In the genomic region with DNA sequence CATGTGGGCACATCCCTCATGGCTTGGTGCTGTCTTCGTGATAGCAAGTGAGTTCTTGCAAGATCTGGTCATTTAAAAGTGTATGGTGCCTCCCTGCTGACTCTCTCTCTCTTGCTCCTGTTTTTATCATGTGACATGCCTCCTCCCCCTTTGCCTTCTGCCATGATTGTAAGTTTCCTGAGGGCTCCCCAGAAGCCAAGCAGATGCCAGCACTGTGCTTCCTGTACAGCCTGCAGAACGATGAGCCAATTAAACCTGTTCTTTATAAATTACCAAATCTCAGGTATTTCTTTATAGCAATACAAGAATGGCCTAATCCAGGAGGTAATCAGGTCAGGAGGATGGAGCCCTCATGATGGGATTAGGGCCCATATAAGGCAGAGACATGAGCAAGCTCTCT, we compare ENCODE assay signal across 20 cellular contexts.
DNase-seq lines count a peak whose midpoint lies in the region; ATAC-seq, FAIRE-seq and TF ChIP-seq lines count a peak whose summit lies in the region.
"Had no signal": no experiment of that assay in that cellular context is flagged by ENCODE, and none has a peak within 500 bp of the region (broad histone marks: within the 10 kb centered on the region; RNA-seq: fewer than 3 reads in every experiment).

No MANE protein-coding gene starts in this region.

- peak; percentile 17 for DNase-seq in activated CD4-positive, alpha-beta T cell treated with anti-CD3 and anti-CD28 coated beads, Interleukin-2, amount 10 ng/mL, durations not matched to agents 24 days and 14 days
- DNase-seq in activated CD4-positive, alpha-beta T cell treated with anti-CD3 and anti-CD28 coated beads for 48 hours, result no peak
- DNase-seq in K562 (ENCODE audit: extremely low read depth in 1 of 4, low spot score in 3 of 4) (no peak), lung (ENCODE audit: low spot score) (peak; percentile 1), NCI-H187 treated with DMSO at 0.1 percent for 48 hours (lab: John Stamatoyannopoulos, UW) (no peak), mammary epithelial cell (no peak)
- DNase-seq in stimulated activated effector memory CD8-positive, alpha-beta T cell treated with anti-CD3 and anti-CD28 coated beads, Interleukin-12 subunit alpha, Interleukin-12 subunit beta, amount 100 ng/mL, for 72 hours (ENCODE audit: low spot score in 2 of 2), result no peak
- no peak for DNase-seq in activated T-helper 1 cell treated with anti-CD3 and anti-CD28 coated beads, Interleukin-12 subunit alpha, Interleukin-12 subunit beta, Interleukin-2, Interleukin-4 antibody, amounts not matched to agents 30 ng/mL and 10 ng/mL and 1 ng/mL, durations not matched to agents 14 hours and 24 hours and 36 hours (ENCODE audit: low spot score)
- DNase-seq: AML-193; CD4-positive, alpha-beta T cell; DMS153; DMS79; GF-D8; GOT3; H7; HFFc6 had no signal

- in situ Hi-C loops in K562 (cut with MboI), result no loop called here
- in situ Hi-C loops in mammary epithelial cell (cut with MboI; ENCODE audit: low sequenced_read_pairs in 2 of 2), result no loop called here

- no peak for TF ChIP-seq POLR2A in K562 (conservative IDR thresholded peaks at IDR 0.05)

- H3K27me3 Mint-ChIP-seq in activated CD4-positive, alpha-beta T cell treated with anti-CD3 and anti-CD28 coated beads, Interleukin-2, amount 10 ng/mL, durations not matched to agents 24 days and 14 days, result peaks cover 3% of the 10 kb centered on the region
- peaks cover 10% of the 10 kb centered on the region for H3K27me3 Mint-ChIP-seq in activated T-helper 1 cell treated with anti-CD3 and anti-CD28 coated beads, Interleukin-12 subunit alpha, Interleukin-12 subunit beta, Interleukin-2, Interleukin-4 antibody, amounts not matched to agents 30 ng/mL and 10 ng/mL and 1 ng/mL, durations not matched to agents 14 hours and 24 hours and 36 hours (ENCODE audit: insufficient read depth)
- H3K27me3 Mint-ChIP-seq: CD4-positive, alpha-beta T cell had no signal

- TF ChIP-seq CTCF in K562 (IDR thresholded peaks at IDR 0.05 in 2 of 3, conservative IDR thresholded peaks at IDR 0.05 in 1 of 3; ENCODE audit: insufficient read depth in 2 of 3, low read depth in 1 of 3, low read length in 3 of 3) (no peak), lung (IDR thresholded peaks at IDR 0.05; ENCODE audit: control extremely low read depth, extremely low read depth) (no peak), mammary epithelial cell (conservative IDR thresholded peaks at IDR 0.05 in 1 of 2, IDR thresholded peaks at IDR 0.05 in 1 of 2; ENCODE audit: extremely low read depth in 1 of 2, insufficient read depth in 1 of 2, low read depth in 1 of 2, low read length in 2 of 2) (no peak)

- FAIRE-seq in K562 (lab: Jason Lieb, UNC), result no peak
- FAIRE-seq: A549 had no signal

- H3K4me2 ChIP-seq in K562 (ENCODE audit: insufficient read depth, low read length) (no peak overlapping the region), mammary epithelial cell (ENCODE audit: insufficient read depth, low read depth, low read length) (no peak overlapping the region)
- H3K4me2 ChIP-seq: A549 had no signal

- H3K4me1 ChIP-seq in K562 (replicated peaks in 1 of 2; ENCODE audit: control insufficient read depth in 2 of 2, insufficient read depth in 2 of 2, low read length in 2 of 2) (peaks cover 0 to 10% of the 10 kb centered on the region in 2 experiments; a peak in 3 of 5 replicates), lung (ENCODE audit: control insufficient read depth in 2 of 2, insufficient read depth in 2 of 2, low read length in 2 of 2) (peaks cover 2 to 12% of the 10 kb centered on the region in 2 donors), mammary epithelial cell (ENCODE audit: insufficient read depth, low read length) (peaks cover 6% of the 10 kb centered on the region)

- TF ChIP-seq RAD21 in K562 (CRISPR knock-in tag; conservative IDR thresholded peaks at IDR 0.05 in 1 of 2, IDR thresholded peaks at IDR 0.05 in 1 of 2), result no peak

- H3K79me2 ChIP-seq in K562 (ENCODE audit: control insufficient read depth, insufficient read depth, low read length), result no peaks in the 10 kb centered on the region
- no peaks in the 10 kb centered on the region for H3K79me2 ChIP-seq in mammary epithelial cell (ENCODE audit: insufficient read depth, low read length)

- POLR2A ChIA-PET in K562 (lab: Yijun Ruan, JAX), result no interaction called here

- H3K9me3 ChIP-seq in K562 (replicated peaks; ENCODE audit: control insufficient read depth, insufficient read depth, low read depth, low read length) (peaks cover 4% of the 10 kb centered on the region; the same call in 1 of the 2 replicates), lung (ENCODE audit: control insufficient read depth in 2 of 2, insufficient read depth in 1 of 2, low read length in 1 of 2) (peaks cover 0 to 4% of the 10 kb centered on the region in 2 donors), mammary epithelial cell (replicated peaks; ENCODE audit: insufficient read depth, low read length) (peaks cover 3% of the 10 kb centered on the region)
- H3K9me3 ChIP-seq: A549 had no signal

- H4K20me1 ChIP-seq in K562 (replicated peaks; ENCODE audit: control insufficient read depth, insufficient read depth, low read length) (no peaks in the 10 kb centered on the region), mammary epithelial cell (ENCODE audit: insufficient read depth, low read length) (no peaks in the 10 kb centered on the region)

- CTCF ChIA-PET in K562 (lab: Yijun Ruan, JAX; ENCODE audit: low intra/inter-chr PET ratio), result no interaction called here
- CTCF ChIA-PET in mammary epithelial cell (lab: Charles Lee; ENCODE audit: low non-redundant PET), result no interaction called here

- H2AFZ ChIP-seq in K562 (ENCODE audit: low read depth, low read length) (no peak overlapping the region), mammary epithelial cell (ENCODE audit: low read depth, low read length) (no peak overlapping the region)

- peaks cover 5% of the 10 kb centered on the region for H3K4me1 Mint-ChIP-seq in activated CD4-positive, alpha-beta T cell treated with anti-CD3 and anti-CD28 coated beads, Interleukin-2, amount 10 ng/mL, durations not matched to agents 24 days and 14 days
- peaks cover 14% of the 10 kb centered on the region for H3K4me1 Mint-ChIP-seq in stimulated activated effector memory CD8-positive, alpha-beta T cell treated with anti-CD3 and anti-CD28 coated beads, Interleukin-12 subunit alpha, Interleukin-12 subunit beta, amount 100 ng/mL, for 72 hours
- H3K4me1 Mint-ChIP-seq in activated T-helper 1 cell treated with anti-CD3 and anti-CD28 coated beads, Interleukin-12 subunit alpha, Interleukin-12 subunit beta, Interleukin-2, Interleukin-4 antibody, amounts not matched to agents 30 ng/mL and 10 ng/mL and 1 ng/mL, durations not matched to agents 14 hours and 24 hours and 36 hours (ENCODE audit: low read depth), result peaks cover 28% of the 10 kb centered on the region

- no peak overlapping the region for H3K4me3 Mint-ChIP-seq in activated CD4-positive, alpha-beta T cell treated with anti-CD3 and anti-CD28 coated beads, Interleukin-2, amount 10 ng/mL, durations not matched to agents 24 days and 14 days
- no peak overlapping the region for H3K4me3 Mint-ChIP-seq in stimulated activated effector memory CD8-positive, alpha-beta T cell treated with anti-CD3 and anti-CD28 coated beads, Interleukin-12 subunit alpha, Interleukin-12 subunit beta, amount 100 ng/mL, for 72 hours
- H3K4me3 Mint-ChIP-seq in activated T-helper 1 cell treated with anti-CD3 and anti-CD28 coated beads, Interleukin-12 subunit alpha, Interleukin-12 subunit beta, Interleukin-2, Interleukin-4 antibody, amounts not matched to agents 30 ng/mL and 10 ng/mL and 1 ng/mL, durations not matched to agents 14 hours and 24 hours and 36 hours, result no peak overlapping the region
- H3K4me3 Mint-ChIP-seq: CD4-positive, alpha-beta T cell; HFFc6 had no signal

- 62% methylated on average over 2 of the region's 2 CpGs for whole genome bisulfite sequencing in K562 (ENCODE audit: insufficient coverage, low coverage, missing lambda C conversion rate)
- 91 to 96% methylated on average over 2 of the region's 2 CpGs for WGBS in lung, 2 donors
- WGBS in mammary epithelial cell (ENCODE audit: low coverage, missing lambda C conversion rate), result 70% methylated on average over 2 of the region's 2 CpGs

- no peak overlapping the region for H3K4me3 ChIP-seq in K562
- no peak overlapping the region for H3K4me3 ChIP-seq in lung
- H3K4me3 ChIP-seq in mammary epithelial cell (replicated peaks in 1 of 3; ENCODE audit: insufficient read depth in 1 of 3, low read depth in 2 of 3, low read length in 3 of 3), result no peak overlapping the region
- H3K4me3 ChIP-seq: A549 had no signal

- H3K27me3 ChIP-seq in K562 (ENCODE audit: control insufficient read depth in 2 of 2, insufficient read depth in 2 of 2, low read length in 2 of 2), result no peaks in the 10 kb centered on the region
- H3K27me3 ChIP-seq in lung (ENCODE audit: control insufficient read depth, insufficient read depth), result no peaks in the 10 kb centered on the region
- no peaks in the 10 kb centered on the region for H3K27me3 ChIP-seq in mammary epithelial cell (ENCODE audit: insufficient read depth, low read length)

- peaks cover 8% of the 10 kb centered on the region for H3K9me3 Mint-ChIP-seq in activated CD4-positive, alpha-beta T cell treated with anti-CD3 and anti-CD28 coated beads, Interleukin-2, amount 10 ng/mL, durations not matched to agents 24 days and 14 days
- H3K9me3 Mint-ChIP-seq in stimulated activated effector memory CD8-positive, alpha-beta T cell treated with anti-CD3 and anti-CD28 coated beads, Interleukin-12 subunit alpha, Interleukin-12 subunit beta, amount 100 ng/mL, for 72 hours, result no peaks in the 10 kb centered on the region
- peaks cover 15% of the 10 kb centered on the region for H3K9me3 Mint-ChIP-seq in activated T-helper 1 cell treated with anti-CD3 and anti-CD28 coated beads, Interleukin-12 subunit alpha, Interleukin-12 subunit beta, Interleukin-2, Interleukin-4 antibody, amounts not matched to agents 30 ng/mL and 10 ng/mL and 1 ng/mL, durations not matched to agents 14 hours and 24 hours and 36 hours
- H3K9me3 Mint-ChIP-seq: CD4-positive, alpha-beta T cell; HFFc6 had no signal

- H3K27ac ChIP-seq in K562 (ENCODE audit: extremely low read depth, low read depth, low read length) (no peak overlapping the region), lung (ENCODE audit: low read depth in 1 of 2, low read length in 1 of 2) (no peak overlapping the region), mammary epithelial cell (ENCODE audit: insufficient read depth, low read depth, low read length) (no peak overlapping the region)
- H3K27ac ChIP-seq: 22Rv1, A549, C4-2B had no signal

- BruUV-seq in K562 (replicated peaks; lab: Mats Ljungman, UMichigan) (no TSS peak), mammary epithelial cell (replicated peaks; lab: Mats Ljungman, UMichigan) (no TSS peak)

- no peaks in the 10 kb centered on the region for H3K9me1 ChIP-seq in K562 (ENCODE audit: control insufficient read depth, insufficient read depth, low read length)

- intact Hi-C loops in activated CD4-positive, alpha-beta T cell treated with anti-CD3 and anti-CD28 coated beads, Interleukin-2, amount 10 ng/mL, durations not matched to agents 24 days and 14 days (cut with micrococcal nuclease), result no loop called here
- intact Hi-C loops in K562 (cut with micrococcal nuclease) (no loop called here), mammary epithelial cell (cut with micrococcal nuclease) (no loop called here)
- intact Hi-C loops in activated T-helper 1 cell treated with anti-CD3 and anti-CD28 coated beads, Interleukin-12 subunit alpha, Interleukin-12 subunit beta, Interleukin-2, Interleukin-4 antibody, amounts not matched to agents 30 ng/mL and 10 ng/mL and 1 ng/mL, durations not matched to agents 14 hours and 24 hours and 36 hours (cut with micrococcal nuclease), result no loop called here

- H3K9ac ChIP-seq in K562 (ENCODE audit: insufficient read depth in 1 of 2, low read depth in 2 of 2, low read length in 2 of 2) (no peak overlapping the region), mammary epithelial cell (ENCODE audit: insufficient read depth, low read length) (no peak overlapping the region)

- no peak for ATAC-seq in K562
- ATAC-seq in lung (ENCODE audit: insufficient read depth, low FRiP score), result no peak
- no peak for ATAC-seq in stimulated activated effector memory CD8-positive, alpha-beta T cell treated with anti-CD3 and anti-CD28 coated beads, Interleukin-12 subunit alpha, Interleukin-12 subunit beta, amount 100 ng/mL, for 72 hours
- ATAC-seq: A549, HCT116 had no signal

- H3K27ac Mint-ChIP-seq in activated CD4-positive, alpha-beta T cell treated with anti-CD3 and anti-CD28 coated beads, Interleukin-2, amount 10 ng/mL, durations not matched to agents 24 days and 14 days, result no peak overlapping the region
- peak overlapping the region; percentile 77 for H3K27ac Mint-ChIP-seq in stimulated activated effector memory CD8-positive, alpha-beta T cell treated with anti-CD3 and anti-CD28 coated beads, Interleukin-12 subunit alpha, Interleukin-12 subunit beta, amount 100 ng/mL, for 72 hours
- no peak overlapping the region for H3K27ac Mint-ChIP-seq in activated T-helper 1 cell treated with anti-CD3 and anti-CD28 coated beads, Interleukin-12 subunit alpha, Interleukin-12 subunit beta, Interleukin-2, Interleukin-4 antibody, amounts not matched to agents 30 ng/mL and 10 ng/mL and 1 ng/mL, durations not matched to agents 14 hours and 24 hours and 36 hours
- H3K27ac Mint-ChIP-seq: CD4-positive, alpha-beta T cell; HFFc6 had no signal

- TF ChIP-seq EP300 in K562 (IDR thresholded peaks at IDR 0.05; ENCODE audit: low read length), result no peak

- peaks cover 2% of the 10 kb centered on the region for H3K36me3 Mint-ChIP-seq in activated CD4-positive, alpha-beta T cell treated with anti-CD3 and anti-CD28 coated beads, Interleukin-2, amount 10 ng/mL, durations not matched to agents 24 days and 14 days (ENCODE audit: low read depth)
- H3K36me3 Mint-ChIP-seq in stimulated activated effector memory CD8-positive, alpha-beta T cell treated with anti-CD3 and anti-CD28 coated beads, Interleukin-12 subunit alpha, Interleukin-12 subunit beta, amount 100 ng/mL, for 72 hours, result no peaks in the 10 kb centered on the region
- peaks cover 11% of the 10 kb centered on the region for H3K36me3 Mint-ChIP-seq in activated T-helper 1 cell treated with anti-CD3 and anti-CD28 coated beads, Interleukin-12 subunit alpha, Interleukin-12 subunit beta, Interleukin-2, Interleukin-4 antibody, amounts not matched to agents 30 ng/mL and 10 ng/mL and 1 ng/mL, durations not matched to agents 14 hours and 24 hours and 36 hours (ENCODE audit: low read depth)

- H3K36me3 ChIP-seq in K562 (ENCODE audit: control insufficient read depth, insufficient read depth, low read length) (no peaks in the 10 kb centered on the region), lung (ENCODE audit: control insufficient read depth in 2 of 2, insufficient read depth in 2 of 2, low read length in 2 of 2) (no peaks in the 10 kb centered on the region), mammary epithelial cell (ENCODE audit: insufficient read depth, low read length) (no peaks in the 10 kb centered on the region)

- dilution Hi-C loops in mammary epithelial cell (cut with HindIII; ENCODE audit: low sequenced_read_pairs), result no loop called here

Comparison
In these comparisons a context has a peak if more than half of its experiments do, and no peak if none do; other contexts are left out.
1. DNase-seq: peak in activated CD4-positive, alpha-beta T cell treated with anti-CD3 and anti-CD28 coated beads, Interleukin-2, amount 10 ng/mL, durations not matched to agents 24 days and 14 days (single experiment) and lung (single experiment); none in activated CD4-positive, alpha-beta T cell treated with anti-CD3 and anti-CD28 coated beads for 48 hours (single experiment), K562 (0 of 4), stimulated activated effector memory CD8-positive, alpha-beta T cell treated with anti-CD3 and anti-CD28 coated beads, Interleukin-12 subunit alpha, Interleukin-12 subunit beta, amount 100 ng/mL, for 72 hours (0 of 2), activated T-helper 1 cell treated with anti-CD3 and anti-CD28 coated beads, Interleukin-12 subunit alpha, Interleukin-12 subunit beta, Interleukin-2, Interleukin-4 antibody, amounts not matched to agents 30 ng/mL and 10 ng/mL and 1 ng/mL, durations not matched to agents 14 hours and 24 hours and 36 hours (single experiment), NCI-H187 treated with DMSO at 0.1 percent for 48 hours (single experiment) and mammary epithelial cell (single experiment).